2 cellular contexts compared by ENCODE assay signal in genomic region chr2:47406649-47407330, GRCh38. TPM values are rescaled to one million over a fixed set of nuclear protein-coding genes. Genes with fewer than 3 reads are reported as not detected.
"Had no signal": no experiment of that assay in that cellular context is flagged by ENCODE, and none has a peak within 500 bp of the region (broad histone marks: within the 10 kb centered on the region; RNA-seq: fewer than 3 reads in every experiment).

No MANE protein-coding gene starts in this region.

RNA-seq across cellular contexts. Expression of gene EPCAM, which starts 37.7 kb away (rescaled TPM):
- total RNA-seq: activated CD4-positive, alpha-beta T cell treated with anti-CD3 and anti-CD28 coated beads, Interleukin-2, amount 10 ng/mL, durations not matched to agents 7 days and 5 days; M059J had no signal
